Comparison of ENCODE assay signal across 14 cellular contexts in the genomic region with DNA sequence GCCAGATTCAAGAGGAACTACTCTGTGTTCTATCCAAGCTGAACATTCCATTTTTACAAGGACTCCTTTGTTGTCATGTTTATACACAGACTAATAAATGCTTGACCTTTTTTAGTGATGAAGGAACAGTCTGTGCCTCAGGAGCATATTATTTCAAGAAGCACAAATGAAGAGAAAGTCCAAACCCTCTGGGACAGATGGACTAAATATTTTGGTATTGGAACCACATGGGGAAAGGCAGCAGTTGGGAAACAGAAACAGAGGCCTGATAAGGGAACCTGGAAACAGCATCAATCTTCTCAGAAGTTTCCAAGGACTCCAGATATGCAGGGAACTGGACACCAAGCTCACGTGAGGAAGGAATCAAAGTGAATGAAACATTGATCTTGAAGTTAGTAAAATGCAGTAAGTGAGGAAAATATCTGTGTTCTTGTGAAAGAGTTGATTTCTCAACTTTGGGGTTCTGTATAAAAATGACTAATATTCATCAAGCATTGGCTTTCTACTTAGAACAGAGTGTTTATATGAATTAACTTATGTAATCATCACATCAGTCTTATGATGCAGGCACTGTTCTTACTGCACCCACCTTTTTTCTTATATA.
DNase-seq lines count a peak whose midpoint lies in the region; ATAC-seq and TF ChIP-seq lines count a peak whose summit lies in the region.
"Had no signal": no experiment of that assay in that cellular context is flagged by ENCODE, and none has a peak within 500 bp of the region (broad histone marks: within the 10 kb centered on the region; RNA-seq: fewer than 3 reads in every experiment).

No MANE protein-coding gene starts in this region.

- peaks cover 8% of the 10 kb centered on the region for H3K27me3 Mint-ChIP-seq in activated naive CD8-positive, alpha-beta T cell treated with anti-CD3 and anti-CD28 coated beads for 36 hours

- H3K27ac Mint-ChIP-seq in activated naive CD8-positive, alpha-beta T cell treated with anti-CD3 and anti-CD28 coated beads for 36 hours, result no peak overlapping the region
- H3K27ac Mint-ChIP-seq: activated naive CD4-positive, alpha-beta T cell treated with anti-CD3 and anti-CD28 coated beads for 36 hours; endodermal cell had no signal

- H3K4me1 Mint-ChIP-seq in activated naive CD8-positive, alpha-beta T cell treated with anti-CD3 and anti-CD28 coated beads for 36 hours, result peaks cover 4% of the 10 kb centered on the region

- no peak overlapping the region for H3K4me3 Mint-ChIP-seq in activated naive CD8-positive, alpha-beta T cell treated with anti-CD3 and anti-CD28 coated beads for 36 hours
- H3K4me3 Mint-ChIP-seq: activated naive CD4-positive, alpha-beta T cell treated with anti-CD3 and anti-CD28 coated beads for 36 hours; endodermal cell had no signal

- TF ChIP-seq CTCF in fibroblast of mammary gland (conservative IDR thresholded peaks at IDR 0.05; ENCODE audit: control insufficient read depth, insufficient read depth, low read depth, low read length), result no peak
- no peak for TF ChIP-seq CTCF in mucosa of descending colon (IDR thresholded peaks at IDR 0.05)
- TF ChIP-seq CTCF in upper lobe of right lung (IDR thresholded peaks at IDR 0.05), result no peak

- H3K9me3 Mint-ChIP-seq in activated naive CD8-positive, alpha-beta T cell treated with anti-CD3 and anti-CD28 coated beads for 36 hours, result no peaks in the 10 kb centered on the region
- H3K9me3 Mint-ChIP-seq: activated naive CD4-positive, alpha-beta T cell treated with anti-CD3 and anti-CD28 coated beads for 36 hours had no signal

- DNase-seq in RPMI7951 (ENCODE audit: low read depth) (peak; percentile 10), fibroblast of mammary gland (ENCODE audit: low read depth) (peak; percentile 84), mucosa of descending colon (no peak), upper lobe of right lung (no peak), islet precursor cell (no peak)
- DNase-seq in activated naive CD8-positive, alpha-beta T cell treated with anti-CD3 and anti-CD28 coated beads for 36 hours, result no peak
- DNase-seq: activated naive CD4-positive, alpha-beta T cell treated with anti-CD3 and anti-CD28 coated beads for 36 hours; endodermal cell; KG1; kidney glomerular epithelial cell; NCI-H2227 treated with DMSO at 0.1 percent for 48 hours; SIG-M5; stimulated activated CD8-positive, alpha-beta memory T cell treated with anti-CD3 and anti-CD28 coated beads, Interleukin-4, amount 100 ng/mL, for 48 hours had no signal

- ATAC-seq in mucosa of descending colon (peak; percentile 36), upper lobe of right lung (peak; percentile 78), HG02610 (IDR thresholded peaks at IDR 0.05; ENCODE audit: unreplicated experiment) (no peak)

- no peaks in the 10 kb centered on the region for H3K9me3 ChIP-seq in mucosa of descending colon
- H3K9me3 ChIP-seq in upper lobe of right lung, result no peaks in the 10 kb centered on the region

- H3K27me3 ChIP-seq in upper lobe of right lung, result no peaks in the 10 kb centered on the region

- peaks cover 8% of the 10 kb centered on the region for H3K4me1 ChIP-seq in mucosa of descending colon (ENCODE audit: low read depth)
- H3K4me1 ChIP-seq in upper lobe of right lung, result peaks cover 3% of the 10 kb centered on the region

- no peaks in the 10 kb centered on the region for H3K36me3 Mint-ChIP-seq in activated naive CD8-positive, alpha-beta T cell treated with anti-CD3 and anti-CD28 coated beads for 36 hours

- H3K27ac ChIP-seq in upper lobe of right lung, result peak overlapping the region; percentile 63

- H3K36me3 ChIP-seq in mucosa of descending colon (ENCODE audit: low read depth) (no peaks in the 10 kb centered on the region), upper lobe of right lung (no peaks in the 10 kb centered on the region)

- no peak overlapping the region for H3K4me3 ChIP-seq in fibroblast of mammary gland (ENCODE audit: control insufficient read depth, low read depth, low read length)
- H3K4me3 ChIP-seq in mucosa of descending colon, result no peak overlapping the region
- no peak overlapping the region for H3K4me3 ChIP-seq in upper lobe of right lung

- intact Hi-C loops in mucosa of descending colon (cut with DNase I, micrococcal nuclease), result no loop called here
- intact Hi-C loops in upper lobe of right lung (cut with DNase I), result no loop called here

Comparison
In these comparisons a context has a peak if more than half of its experiments do, and no peak if none do; other contexts are left out.
1. DNase-seq: peak in RPMI7951 (single experiment) and fibroblast of mammary gland (single experiment); none in mucosa of descending colon (0 of 3), upper lobe of right lung (single experiment), islet precursor cell (single experiment) and activated naive CD8-positive, alpha-beta T cell treated with anti-CD3 and anti-CD28 coated beads for 36 hours (single experiment).